In genomic region chr1:246497331-246497915, GRCh38 we compare ENCODE assay signal across 9 cellular contexts. TPM values are rescaled to one million over a fixed set of nuclear protein-coding genes. Genes with fewer than 3 reads are reported as not detected.
A peak's percentile ranks its signal among the peaks of the same experiment; 100 is the strongest.
DNase-seq lines count a peak whose midpoint lies in the region; ATAC-seq, FAIRE-seq and TF ChIP-seq lines count a peak whose summit lies in the region.
"Had no signal": no experiment of that assay in that cellular context is flagged by ENCODE, and none has a peak within 500 bp of the region (broad histone marks: within the 10 kb centered on the region; RNA-seq: fewer than 3 reads in every experiment).

No MANE protein-coding gene starts in this region.

- no peak overlapping the region for H2AFZ ChIP-seq in K562 (ENCODE audit: low read depth, low read length)

- CTCF ChIA-PET in K562 (lab: Yijun Ruan, JAX; ENCODE audit: low intra/inter-chr PET ratio) = interaction anchor here (0.6 to 2.6 kb wide), 9 partner anchors 9 to 989 kb away, joined by 3 to 13 read pairs (median 4); no protein-coding TSS in a partner anchor

- H3K9ac ChIP-seq in K562 (ENCODE audit: insufficient read depth in 1 of 2, low read depth in 2 of 2, low read length in 2 of 2) = no peak overlapping the region

- H3K27me3 ChIP-seq in K562 (ENCODE audit: control insufficient read depth in 2 of 2, insufficient read depth in 2 of 2, low read length in 2 of 2) = no peaks in the 10 kb centered on the region
- H3K27me3 ChIP-seq in transverse colon = no peaks in the 10 kb centered on the region

- WGBS in K562 (ENCODE audit: insufficient coverage, low coverage, missing lambda C conversion rate) = 46% methylated on average over 2 of the region's 2 CpGs
- whole genome bisulfite sequencing in transverse colon (ENCODE audit: low coverage in 1 of 2), 2 donors = 50 to 51% methylated on average over 2 of the region's 2 CpGs

- H3K9me3 ChIP-seq in K562 (replicated peaks; ENCODE audit: control insufficient read depth, insufficient read depth, low read depth, low read length) (no peaks in the 10 kb centered on the region), transverse colon (no peaks in the 10 kb centered on the region)

- H3K4me1 ChIP-seq in K562 (replicated peaks in 1 of 2; ENCODE audit: control insufficient read depth in 2 of 2, insufficient read depth in 2 of 2, low read length in 2 of 2) (peaks cover 0 to 2% of the 10 kb centered on the region in 2 experiments; a peak in 2 of 5 replicates), transverse colon (peaks cover 0 to 2% (median 0%) of the 10 kb centered on the region in 4 donors)

- DNase-seq in CD1c-positive myeloid dendritic cell (ENCODE audit: extremely low spot score) (peak; percentile 82), GM18507 (ENCODE audit: extremely low spot score, insufficient read length, low read depth) (no peak), NCI-H748 (lab: John Stamatoyannopoulos, UW; ENCODE audit: unreplicated experiment) (peak; percentile 67), K562 (ENCODE audit: extremely low read depth in 1 of 4, low spot score in 3 of 4) (peak; percentile 62 to 84 (median 67)), left colon (no peak), transverse colon (no peak)
- DNase-seq in stimulated activated CD4-positive, alpha-beta T cell treated with anti-CD3 and anti-CD28 coated beads, Interleukin-2, amount 100 ng/mL, for 24 hours = no peak
- DNase-seq: right cardiac atrium had no signal

- TF ChIP-seq EP300 in K562 (IDR thresholded peaks at IDR 0.05; ENCODE audit: low read length) (no peak; the same call in 1 of the 2 replicates), transverse colon (IDR thresholded peaks at IDR 0.05; ENCODE audit: low read depth) (no peak)

- H3K36me3 ChIP-seq in K562 (ENCODE audit: control insufficient read depth, insufficient read depth, low read length) (no peaks in the 10 kb centered on the region), transverse colon (no peaks in the 10 kb centered on the region)

- no peaks in the 10 kb centered on the region for H3K9me1 ChIP-seq in K562 (ENCODE audit: control insufficient read depth, insufficient read depth, low read length)

- POLR2A ChIA-PET in K562 (lab: Yijun Ruan, JAX) = interaction anchor here (1.0 kb wide), 1 partner anchor 331 kb away, joined by 3 read pairs; no protein-coding TSS in a partner anchor

- no peak overlapping the region for H3K4me2 ChIP-seq in K562 (ENCODE audit: insufficient read depth, low read length)

- TF ChIP-seq POLR2A in K562 (conservative IDR thresholded peaks at IDR 0.05) = no peak
- no peak for TF ChIP-seq POLR2A in transverse colon (IDR thresholded peaks at IDR 0.05)

- H3K4me3 ChIP-seq in K562 (no peak overlapping the region), transverse colon (no peak overlapping the region)

- FAIRE-seq in GM18507 (lab: Jason Lieb, UNC) (peak; percentile 75), K562 (lab: Jason Lieb, UNC) (peak; percentile 83)

- peak; percentile 84 to 92 for TF ChIP-seq RAD21 in K562 (CRISPR knock-in tag; conservative IDR thresholded peaks at IDR 0.05 in 1 of 2, IDR thresholded peaks at IDR 0.05 in 1 of 2)

- no peaks in the 10 kb centered on the region for H4K20me1 ChIP-seq in K562 (replicated peaks; ENCODE audit: control insufficient read depth, insufficient read depth, low read length)

- TF ChIP-seq CTCF in K562 (IDR thresholded peaks at IDR 0.05 in 2 of 3, conservative IDR thresholded peaks at IDR 0.05 in 1 of 3; ENCODE audit: insufficient read depth in 2 of 3, low read depth in 1 of 3, low read length in 3 of 3) = peak; percentile 70 to 91 (median 71); a peak in 5 of 6 replicates
- peak; percentile 70 to 80 (median 77) for TF ChIP-seq CTCF in transverse colon (IDR thresholded peaks at IDR 0.05)

- BruUV-seq in K562 (replicated peaks; lab: Mats Ljungman, UMichigan) = no TSS peak

- ATAC-seq in HG03442 (IDR thresholded peaks at IDR 0.05; ENCODE audit: unreplicated experiment) = peak; percentile 55
- ATAC-seq in K562 = peak; percentile 45
- peak; percentile 52 for ATAC-seq in left colon

- peaks cover 1% of the 10 kb centered on the region; the same call in 1 of the 3 replicates for H3K79me2 ChIP-seq in K562 (ENCODE audit: control insufficient read depth, insufficient read depth, low read length)

- intact Hi-C loops in K562 (cut with micrococcal nuclease) (loop anchor here (1.0 kb wide), 2 partner anchors 202 to 257 kb away; no protein-coding TSS in a partner anchor), left colon (cut with DNase I, micrococcal nuclease) (loop anchor here in 1 of 2 donors (5.0 to 10.0 kb wide), 2 partner anchors 200 to 257 kb away; no protein-coding TSS in a partner anchor), transverse colon (cut with DNase I; ENCODE audit: low total_unique reads) (loop anchor here (5.0 kb wide), 1 partner anchor 200 kb away; no protein-coding TSS in a partner anchor)

- in situ Hi-C loops in K562 (cut with MboI) = loop anchor here (5.0 kb wide), 1 partner anchor 200 kb away; no protein-coding TSS in a partner anchor
- in situ Hi-C loops in transverse colon (cut with MboI; ENCODE audit: low pct_ligation_motif_present in 1 of 4, low pct_unique_long_range_greater_than_20kb in 1 of 4, low sequenced_read_pairs in 3 of 4) = loop anchor here (5.0 to 25.0 kb wide), 5 partner anchors 200 to 1360 kb away; partner anchors contain the start of gene KIF26B (in 3 of the 4)

- H3K27ac ChIP-seq in K562 (ENCODE audit: extremely low read depth, low read depth, low read length) (no peak overlapping the region), transverse colon (no peak overlapping the region)

TF ChIP-seq in K562, 482 proteins besides CTCF, POLR2A, EP300 and RAD21 (continues in another document):
- no peak for TF ChIP-seq KDM4B (IDR thresholded peaks at IDR 0.05; ENCODE audit: borderline replicate concordance in 2 of 2, low read depth in 1 of 2)
- TF ChIP-seq ZBTB7A (IDR thresholded peaks at IDR 0.05; ENCODE audit: borderline replicate concordance, control insufficient read depth, low read depth, low read length) = no peak
- TF ChIP-seq RHOXF2B (CRISPR knock-in tag; conservative IDR thresholded peaks at IDR 0.05) = no peak
- TF ChIP-seq RBM14 (IDR thresholded peaks at IDR 0.05; ENCODE audit: borderline replicate concordance, insufficient read depth, low read depth, low read length) = no peak
- no peak for TF ChIP-seq HOMEZ (CRISPR knock-in tag; IDR thresholded peaks at IDR 0.05)
- TF ChIP-seq SMARCE1 (IDR thresholded peaks at IDR 0.05) = no peak
- TF ChIP-seq MAZ (CRISPR knock-in tag; conservative IDR thresholded peaks at IDR 0.05 in 1 of 2, IDR thresholded peaks at IDR 0.05 in 1 of 2) = 0 out of 4 replicates have a peak, but pooled peaks of 1 of the 2 experiments have one; percentile 14
- no peak for TF ChIP-seq FOS (IDR thresholded peaks at IDR 0.05; ENCODE audit: extremely low read depth, insufficient read length)
- peak; percentile 88 for TF ChIP-seq ARID3A (IDR thresholded peaks at IDR 0.05; ENCODE audit: borderline replicate concordance, low read depth, low read length)
- TF ChIP-seq SPI1 (IDR thresholded peaks at IDR 0.05; ENCODE audit: borderline replicate concordance, low read depth, low read length) = peak; percentile 37; the same call in 1 of the 2 replicates

RNA-seq across cellular contexts. Expression of gene SMYD3, which starts 9.7 kb away (rescaled TPM):
- total RNA-seq in K562 (2011; cell fraction: chromatin; rRNA removed; ENCODE audit: low replicate concordance) = 532 and 587 TPM in 2 replicates
- 218 and 259 TPM in 2 replicates for total RNA-seq in K562 (2011; cell fraction: nucleolus; rRNA removed)
- 355 and 441 TPM in 2 replicates for total RNA-seq in K562 (2011; cell fraction: nucleoplasm; rRNA removed)
- total RNA-seq in K562 (2014; rRNA removed) (123 and 128 TPM in 2 replicates), K562 (2014; rRNA removed; fragmentation: Illumina TruSeq; extraction: Trizol) (197 and 206 TPM in 2 replicates), K562 (2015; rRNA removed; fragmentation: Illumina TruSeq; extraction: Trizol) (195 and 199 TPM in 2 replicates), K562 (2021) (148 and 149 TPM in 2 replicates), left colon (10 to 100 TPM; 15.8 to 21.8 TPM), transverse colon (10 to 100 TPM; 10.5 to 31.3 (median 25.8) TPM)
- polyA plus RNA-seq in K562 (2011; rRNA removed) (336 and 486 TPM in 2 replicates), K562 (2014; fragmentation: Illumina TruSeq; extraction: Trizol) (140 and 154 TPM in 2 replicates), K562 (2014; fragmentation: Nextera tagmentation; extraction: Ambion mirVana) (100 to 1,000 TPM; 361 to 440 TPM), K562 (2014; rRNA removed) (183 and 202 TPM in 2 replicates)
- 159 and 451 TPM in 2 replicates for polyA plus RNA-seq in K562 (2011; cell fraction: cytosol; rRNA removed)
- polyA plus RNA-seq in K562 (2011; cell fraction: nucleus; rRNA removed) = 113 and 244 TPM in 2 replicates
- 304 and 317 TPM in 2 replicates for polyA plus RNA-seq in K562 (2012)
- polyA minus RNA-seq in K562 (2011; rRNA and poly(A)+ RNA removed) = 267 and 478 TPM in 2 replicates
- polyA minus RNA-seq in K562 (2011; cell fraction: cytosol; rRNA and poly(A)+ RNA removed) = 63.6 and 112 TPM in 2 replicates
- polyA minus RNA-seq in K562 (2011; cell fraction: nucleus; rRNA and poly(A)+ RNA removed) = 215 and 411 TPM in 2 replicates

Comparison
In these comparisons a context has a peak if more than half of its experiments do, and no peak if none do; other contexts are left out.
1. DNase-seq: peak in CD1c-positive myeloid dendritic cell (single experiment), NCI-H748 (single experiment) and K562 (4 of 4); none in GM18507 (single experiment), left colon (0 of 2), transverse colon (single experiment) and stimulated activated CD4-positive, alpha-beta T cell treated with anti-CD3 and anti-CD28 coated beads, Interleukin-2, amount 100 ng/mL, for 24 hours (0 of 2).
2. Peak in every context shown above with its lines, with median percentiles within 50 percentile points of each other: ATAC-seq.